2 cellular contexts compared by ENCODE assay signal in genomic region chr15:89155656-89156055, GRCh38.
TF ChIP-seq lines count a peak whose summit lies in the region.

No MANE protein-coding gene starts in this region.

TF ChIP-seq in IMR-90, 13 proteins besides CTCF, POLR2A, EP300 and RAD21:
- TF ChIP-seq FOS (IDR thresholded peaks at IDR 0.05; ENCODE audit: low read depth, low read length), result no peak
- no peak for TF ChIP-seq MAZ (IDR thresholded peaks at IDR 0.05; ENCODE audit: borderline replicate concordance, low read depth, low read length)
- TF ChIP-seq NFE2L2 (IDR thresholded peaks at IDR 0.05; ENCODE audit: low read depth, low read length), result no peak
- no peak for TF ChIP-seq SMC3 (IDR thresholded peaks at IDR 0.05; ENCODE audit: low read depth, low read length)
- no peak for TF ChIP-seq RFX5 (IDR thresholded peaks at IDR 0.05; ENCODE audit: low read depth, low read length)
- TF ChIP-seq CEBPB (IDR thresholded peaks at IDR 0.05; ENCODE audit: low read depth, low read length), result no peak
- no peak for TF ChIP-seq MXI1 (IDR thresholded peaks at IDR 0.05; ENCODE audit: borderline replicate concordance, low read depth, low read length)
- TF ChIP-seq, protein P1, sequence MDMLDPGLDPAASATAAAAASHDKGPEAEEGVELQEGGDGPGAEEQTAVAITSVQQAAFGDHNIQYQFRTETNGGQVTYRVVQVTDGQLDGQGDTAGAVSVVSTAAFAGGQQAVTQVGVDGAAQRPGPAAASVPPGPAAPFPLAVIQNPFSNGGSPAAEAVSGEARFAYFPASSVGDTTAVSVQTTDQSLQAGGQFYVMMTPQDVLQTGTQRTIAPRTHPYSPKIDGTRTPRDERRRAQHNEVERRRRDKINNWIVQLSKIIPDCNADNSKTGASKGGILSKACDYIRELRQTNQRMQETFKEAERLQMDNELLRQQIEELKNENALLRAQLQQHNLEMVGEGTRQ (IDR thresholded peaks at IDR 0.05; ENCODE audit: low read depth, low read length), result no peak
- no peak for TF ChIP-seq CHD1 (IDR thresholded peaks at IDR 0.05; ENCODE audit: low read depth, low read length)
- TF ChIP-seq ELK1 (IDR thresholded peaks at IDR 0.05; ENCODE audit: borderline replicate concordance, low read depth, low read length), result no peak
- TF ChIP-seq RCOR1 (IDR thresholded peaks at IDR 0.05; ENCODE audit: insufficient replicate concordance, low read length), result no peak
- no peak for TF ChIP-seq BHLHE40 (IDR thresholded peaks at IDR 0.05; ENCODE audit: low read depth, low read length)
- no peak for TF ChIP-seq MAFK (IDR thresholded peaks at IDR 0.05; ENCODE audit: low read depth, low read length)

TF ChIP-seq in GM23338, 12 proteins besides CTCF, POLR2A, EP300 and RAD21:
- TF ChIP-seq EZH2 (IDR thresholded peaks at IDR 0.05; ENCODE audit: low read depth, unreplicated experiment), result no peak
- no peak for TF ChIP-seq ETS1 (IDR thresholded peaks at IDR 0.05)
